Comparison of ENCODE assay signal across 25 cellular contexts in the genomic region with DNA sequence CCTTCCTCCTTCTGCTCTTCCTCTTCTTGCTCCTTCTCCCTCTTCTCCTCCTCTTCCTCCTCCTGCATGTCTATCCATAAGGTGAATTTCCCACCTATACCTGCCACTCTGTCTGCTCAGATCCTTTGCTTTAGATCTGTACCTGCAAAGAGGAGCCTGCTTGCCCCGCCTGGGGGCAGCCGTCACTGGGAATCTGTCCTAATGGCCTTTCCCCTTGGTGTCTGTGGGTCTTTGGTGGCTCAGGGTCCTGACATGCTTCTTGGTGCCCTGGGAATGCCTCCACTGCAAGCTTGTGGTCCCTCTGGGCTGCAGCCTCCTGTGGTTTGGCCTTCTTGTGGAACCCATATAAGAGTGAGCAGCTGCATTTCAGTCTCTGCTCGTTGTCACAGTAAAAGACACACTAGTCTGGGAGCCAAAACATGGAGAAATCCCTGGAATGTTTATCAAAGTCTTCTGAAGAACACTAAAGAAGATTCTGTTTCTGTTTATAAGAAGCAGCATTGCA.
A peak's percentile ranks its signal among the peaks of the same experiment; 100 is the strongest.
DNase-seq lines count a peak whose midpoint lies in the region; ATAC-seq, FAIRE-seq and TF ChIP-seq lines count a peak whose summit lies in the region.
"Had no signal": no experiment of that assay in that cellular context is flagged by ENCODE, and none has a peak within 500 bp of the region (broad histone marks: within the 10 kb centered on the region; RNA-seq: fewer than 3 reads in every experiment).

No MANE protein-coding gene starts in this region.

- peak overlapping the region; percentile 54 for H3K27ac ChIP-seq in WERI-Rb-1
- H3K27ac ChIP-seq in lower lobe of right lung, result no peak overlapping the region
- H3K27ac ChIP-seq: A549, GM23248, HL-60 had no signal

- no peak for FAIRE-seq in HTR-8/SVneo (lab: Jason Lieb, UNC)
- FAIRE-seq: A549, D721Med, GM18507 had no signal

- H3K27me3 ChIP-seq in WERI-Rb-1 (ENCODE audit: insufficient read depth, low read depth, severe bottlenecking), result no peaks in the 10 kb centered on the region
- peaks cover 10% of the 10 kb centered on the region for H3K27me3 ChIP-seq in lower lobe of right lung (ENCODE audit: low read depth)

- no peak overlapping the region for H3K4me3 Mint-ChIP-seq in CD14-positive monocyte
- H3K4me3 Mint-ChIP-seq: B cell had no signal

- no peak overlapping the region for H3K27ac Mint-ChIP-seq in CD14-positive monocyte
- H3K27ac Mint-ChIP-seq: B cell had no signal

- peak; percentile 26 for DNase-seq in CD14-positive monocyte (ENCODE audit: low spot score)
- no peak for DNase-seq in WERI-Rb-1
- DNase-seq in lower lobe of right lung, result peak; percentile 14
- peak; percentile 13 for DNase-seq in sciatic nerve (ENCODE audit: low spot score)
- no peak for DNase-seq in NCI-H748 treated with DMSO at 0.1 percent for 48 hours (lab: John Stamatoyannopoulos, UW)
- no peak for DNase-seq in HTR-8/SVneo (ENCODE audit: insufficient read length, low spot score)
- DNase-seq: DMS53; GDM1; GM23248; HCEC 1CT; KG1; NCI-H1092 treated with DMSO at 0.1 percent for 48 hours; NCI-H146; NCI-H2029; NCI-H2227 treated with DMSO at 0.1 percent for 48 hours; NCI-H510A; NCI-H774; NK-92 treated with Interleukin-12 subunit alpha and Interleukin-12 subunit beta, amount 100 ng/mL, for 24 hours had no signal

- H3K36me3 ChIP-seq in WERI-Rb-1, result peaks cover 17% of the 10 kb centered on the region
- no peaks in the 10 kb centered on the region for H3K36me3 ChIP-seq in lower lobe of right lung

- intact Hi-C loops in CD14-positive monocyte (cut with micrococcal nuclease), result no loop called here
- intact Hi-C loops in lower lobe of right lung (cut with DNase I), result no loop called here
- intact Hi-C loops in sciatic nerve (cut with DNase I), result no loop called here

- peaks cover 0 to 1% (median 0%) of the 10 kb centered on the region in 7 donors for H3K9me3 Mint-ChIP-seq in CD14-positive monocyte

- ATAC-seq in lower lobe of right lung (no peak), sciatic nerve (no peak), HG02981 (IDR thresholded peaks at IDR 0.05; ENCODE audit: unreplicated experiment) (no peak)
- ATAC-seq: A549, Panc1 had no signal

- no peaks in the 10 kb centered on the region for H3K36me3 Mint-ChIP-seq in CD14-positive monocyte

- H3K4me1 Mint-ChIP-seq in CD14-positive monocyte, result no peaks in the 10 kb centered on the region
- H3K4me1 Mint-ChIP-seq: B cell had no signal

- no peaks in the 10 kb centered on the region for H3K9me3 ChIP-seq in WERI-Rb-1 (ENCODE audit: severe bottlenecking)
- no peaks in the 10 kb centered on the region for H3K9me3 ChIP-seq in lower lobe of right lung
- H3K9me3 ChIP-seq: A549 had no signal

- H3K4me3 ChIP-seq in WERI-Rb-1 (ENCODE audit: low read depth, low read length) (no peak overlapping the region), lower lobe of right lung (no peak overlapping the region)
- H3K4me3 ChIP-seq: A549, GM23248 had no signal

- TF ChIP-seq CTCF in CD14-positive monocyte (IDR thresholded peaks at IDR 0.05) (no peak), WERI-Rb-1 (IDR thresholded peaks at IDR 0.05; ENCODE audit: low read depth, low read length) (no peak), lower lobe of right lung (IDR thresholded peaks at IDR 0.05) (no peak)

- H3K4me1 ChIP-seq in lower lobe of right lung, result no peaks in the 10 kb centered on the region
- H3K4me1 ChIP-seq: A549 had no signal

- H3K27me3 Mint-ChIP-seq in CD14-positive monocyte (ENCODE audit: low read depth in 3 of 3), result peaks cover 3 to 6% (median 4%) of the 10 kb centered on the region in 3 donors

Comparison
In these comparisons a context has a peak if more than half of its experiments do, and no peak if none do; other contexts are left out.
1. DNase-seq: peak in CD14-positive monocyte (single experiment), lower lobe of right lung (single experiment) and sciatic nerve (single experiment); none in WERI-Rb-1 (single experiment), NCI-H748 treated with DMSO at 0.1 percent for 48 hours (single experiment) and HTR-8/SVneo (single experiment).